Comparison of ENCODE assay signal across 1 cellular context in the genomic region with DNA sequence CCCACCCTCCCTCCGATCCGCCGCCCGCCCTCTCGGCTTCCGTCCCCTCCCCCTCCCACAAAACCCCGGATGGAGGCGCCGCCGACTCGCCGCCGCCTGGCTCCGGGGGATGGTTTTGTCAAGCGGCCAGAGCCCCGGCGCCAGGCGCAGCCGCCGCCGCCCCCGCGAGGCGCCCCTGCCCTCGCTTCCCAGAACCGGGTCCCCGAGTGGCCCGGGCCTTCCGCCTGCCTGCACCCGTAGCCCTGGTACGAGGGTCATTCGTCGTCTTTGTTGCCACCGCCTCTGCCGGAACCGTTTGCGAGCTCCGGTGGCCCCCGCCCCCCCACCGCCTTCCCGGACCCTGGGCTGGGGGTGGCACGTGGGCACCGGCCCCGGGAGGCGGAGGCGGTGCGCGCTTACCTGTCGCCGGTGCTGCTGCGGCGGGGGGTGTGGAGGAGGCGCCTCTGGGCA.
A peak's percentile ranks its signal among the peaks of the same experiment; 100 is the strongest.
TF ChIP-seq lines count a peak whose summit lies in the region.

No MANE protein-coding gene starts in this region.

TF ChIP-seq in HepG2, 621 proteins besides CTCF, POLR2A, EP300 and RAD21 (continued from another document and continues in another):
- TF ChIP-seq SMC3 (IDR thresholded peaks at IDR 0.05; ENCODE audit: low read length) (no peak), ZNF468 (CRISPR knock-in tag; IDR thresholded peaks at IDR 0.05) (peak; percentile 68; the same call in 1 of the 2 replicates), ZNF496 (CRISPR knock-in tag; IDR thresholded peaks at IDR 0.05; ENCODE audit: insufficient replicate concordance) (no peak), SOX5 (CRISPR knock-in tag; IDR thresholded peaks at IDR 0.05; ENCODE audit: borderline replicate concordance) (0 out of 2 replicates have a peak, but pooled peaks have one; percentile 9), HES4 (CRISPR knock-in tag; IDR thresholded peaks at IDR 0.05; ENCODE audit: borderline replicate concordance) (peak; percentile 64; the same call in 1 of the 2 replicates), ZNF660 (CRISPR knock-in tag; IDR thresholded peaks at IDR 0.05; ENCODE audit: borderline replicate concordance, low read depth) (no peak), ZNF431 (CRISPR knock-in tag; IDR thresholded peaks at IDR 0.05; ENCODE audit: borderline replicate concordance, low read depth) (no peak), ARNT2 (CRISPR knock-in tag; IDR thresholded peaks at IDR 0.05; ENCODE audit: low read depth) (no peak), ZNF773 (CRISPR knock-in tag; IDR thresholded peaks at IDR 0.05; ENCODE audit: borderline replicate concordance) (peak; percentile 33; the same call in 1 of the 2 replicates), NPAS2 (CRISPR knock-in tag; IDR thresholded peaks at IDR 0.05; ENCODE audit: borderline replicate concordance) (no peak), SATB2 (CRISPR knock-in tag; IDR thresholded peaks at IDR 0.05) (no peak), SRSF1 (optimal IDR thresholded peaks at IDR 0.05; ENCODE audit: low read depth, low read length) (no peak), ATF1 (CRISPR knock-in tag; IDR thresholded peaks at IDR 0.05) (no peak), ZKSCAN5 (CRISPR knock-in tag; IDR thresholded peaks at IDR 0.05) (no peak), ZNF839 (CRISPR knock-in tag; IDR thresholded peaks at IDR 0.05; ENCODE audit: borderline replicate concordance) (no peak), PRMT3 (CRISPR knock-in tag; IDR thresholded peaks at IDR 0.05; ENCODE audit: borderline replicate concordance, low read depth) (no peak), ZNF484 (CRISPR knock-in tag; IDR thresholded peaks at IDR 0.05; ENCODE audit: borderline replicate concordance, low read depth) (no peak), ARNT (IDR thresholded peaks at IDR 0.05) (no peak), ZNF605 (CRISPR knock-in tag; IDR thresholded peaks at IDR 0.05) (no peak; the same call in 1 of the 2 replicates), KLF15 (CRISPR knock-in tag; IDR thresholded peaks at IDR 0.05; ENCODE audit: borderline replicate concordance) (no peak; the same call in 1 of the 2 replicates), THYN1 (CRISPR knock-in tag; IDR thresholded peaks at IDR 0.05; ENCODE audit: borderline replicate concordance, low read depth) (no peak), ZFP62 (CRISPR knock-in tag; IDR thresholded peaks at IDR 0.05) (no peak), RORA (CRISPR knock-in tag; IDR thresholded peaks at IDR 0.05) (no peak), TARDBP (CRISPR knock-in tag; IDR thresholded peaks at IDR 0.05) (no peak), ZFP90 (CRISPR knock-in tag; IDR thresholded peaks at IDR 0.05; ENCODE audit: borderline replicate concordance) (no peak), ZNF564 (CRISPR knock-in tag; IDR thresholded peaks at IDR 0.05) (0 out of 2 replicates have a peak, but pooled peaks have one; percentile 19), ZNF282 (IDR thresholded peaks at IDR 0.05; ENCODE audit: partially characterized antibody) (no peak), RBM22 (optimal IDR thresholded peaks at IDR 0.05; ENCODE audit: low read length) (peak; percentile 61), POGZ (CRISPR knock-in tag; IDR thresholded peaks at IDR 0.05) (no peak), ZNF317 (CRISPR knock-in tag; IDR thresholded peaks at IDR 0.05) (no peak), FIP1L1 (IDR thresholded peaks at IDR 0.05; ENCODE audit: borderline replicate concordance, insufficient read depth, low read depth, low read length) (no peak), NONO (IDR thresholded peaks at IDR 0.05) (no peak), NONO (CRISPR knock-in tag; conservative IDR thresholded peaks at IDR 0.05) (no peak), ZNF589 (CRISPR knock-in tag; conservative IDR thresholded peaks at IDR 0.05) (no peak), HDAC1 (CRISPR knock-in tag; IDR thresholded peaks at IDR 0.05) (no peak; the same call in 1 of the 2 replicates), ZNF30 (CRISPR knock-in tag; IDR thresholded peaks at IDR 0.05) (peak; percentile 70; the same call in 1 of the 2 replicates)
- TF ChIP-seq, protein P1, sequence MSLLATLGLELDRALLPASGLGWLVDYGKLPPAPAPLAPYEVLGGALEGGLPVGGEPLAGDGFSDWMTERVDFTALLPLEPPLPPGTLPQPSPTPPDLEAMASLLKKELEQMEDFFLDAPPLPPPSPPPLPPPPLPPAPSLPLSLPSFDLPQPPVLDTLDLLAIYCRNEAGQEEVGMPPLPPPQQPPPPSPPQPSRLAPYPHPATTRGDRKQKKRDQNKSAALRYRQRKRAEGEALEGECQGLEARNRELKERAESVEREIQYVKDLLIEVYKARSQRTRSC (CRISPR knock-in tag; IDR thresholded peaks at IDR 0.05; ENCODE audit: low read depth) = no peak
- TF ChIP-seq, protein P2, sequence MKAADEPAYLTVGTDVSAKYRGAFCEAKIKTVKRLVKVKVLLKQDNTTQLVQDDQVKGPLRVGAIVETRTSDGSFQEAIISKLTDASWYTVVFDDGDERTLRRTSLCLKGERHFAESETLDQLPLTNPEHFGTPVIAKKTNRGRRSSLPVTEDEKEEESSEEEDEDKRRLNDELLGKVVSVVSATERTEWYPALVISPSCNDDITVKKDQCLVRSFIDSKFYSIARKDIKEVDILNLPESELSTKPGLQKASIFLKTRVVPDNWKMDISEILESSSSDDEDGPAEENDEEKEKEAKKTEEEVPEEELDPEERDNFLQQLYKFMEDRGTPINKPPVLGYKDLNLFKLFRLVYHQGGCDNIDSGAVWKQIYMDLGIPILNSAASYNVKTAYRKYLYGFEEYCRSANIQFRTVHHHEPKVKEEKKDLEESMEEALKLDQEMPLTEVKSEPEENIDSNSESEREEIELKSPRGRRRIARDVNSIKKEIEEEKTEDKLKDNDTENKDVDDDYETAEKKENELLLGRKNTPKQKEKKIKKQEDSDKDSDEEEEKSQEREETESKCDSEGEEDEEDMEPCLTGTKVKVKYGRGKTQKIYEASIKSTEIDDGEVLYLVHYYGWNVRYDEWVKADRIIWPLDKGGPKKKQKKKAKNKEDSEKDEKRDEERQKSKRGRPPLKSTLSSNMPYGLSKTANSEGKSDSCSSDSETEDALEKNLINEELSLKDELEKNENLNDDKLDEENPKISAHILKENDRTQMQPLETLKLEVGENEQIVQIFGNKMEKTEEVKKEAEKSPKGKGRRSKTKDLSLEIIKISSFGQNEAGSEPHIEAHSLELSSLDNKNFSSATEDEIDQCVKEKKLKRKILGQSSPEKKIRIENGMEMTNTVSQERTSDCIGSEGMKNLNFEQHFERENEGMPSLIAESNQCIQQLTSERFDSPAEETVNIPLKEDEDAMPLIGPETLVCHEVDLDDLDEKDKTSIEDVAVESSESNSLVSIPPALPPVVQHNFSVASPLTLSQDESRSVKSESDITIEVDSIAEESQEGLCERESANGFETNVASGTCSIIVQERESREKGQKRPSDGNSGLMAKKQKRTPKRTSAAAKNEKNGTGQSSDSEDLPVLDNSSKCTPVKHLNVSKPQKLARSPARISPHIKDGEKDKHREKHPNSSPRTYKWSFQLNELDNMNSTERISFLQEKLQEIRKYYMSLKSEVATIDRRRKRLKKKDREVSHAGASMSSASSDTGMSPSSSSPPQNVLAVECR (CRISPR knock-in tag; IDR thresholded peaks at IDR 0.05; ENCODE audit: borderline replicate concordance) = 0 out of 2 replicates have a peak, but pooled peaks have one; percentile 21
- TF ChIP-seq, protein P3, sequence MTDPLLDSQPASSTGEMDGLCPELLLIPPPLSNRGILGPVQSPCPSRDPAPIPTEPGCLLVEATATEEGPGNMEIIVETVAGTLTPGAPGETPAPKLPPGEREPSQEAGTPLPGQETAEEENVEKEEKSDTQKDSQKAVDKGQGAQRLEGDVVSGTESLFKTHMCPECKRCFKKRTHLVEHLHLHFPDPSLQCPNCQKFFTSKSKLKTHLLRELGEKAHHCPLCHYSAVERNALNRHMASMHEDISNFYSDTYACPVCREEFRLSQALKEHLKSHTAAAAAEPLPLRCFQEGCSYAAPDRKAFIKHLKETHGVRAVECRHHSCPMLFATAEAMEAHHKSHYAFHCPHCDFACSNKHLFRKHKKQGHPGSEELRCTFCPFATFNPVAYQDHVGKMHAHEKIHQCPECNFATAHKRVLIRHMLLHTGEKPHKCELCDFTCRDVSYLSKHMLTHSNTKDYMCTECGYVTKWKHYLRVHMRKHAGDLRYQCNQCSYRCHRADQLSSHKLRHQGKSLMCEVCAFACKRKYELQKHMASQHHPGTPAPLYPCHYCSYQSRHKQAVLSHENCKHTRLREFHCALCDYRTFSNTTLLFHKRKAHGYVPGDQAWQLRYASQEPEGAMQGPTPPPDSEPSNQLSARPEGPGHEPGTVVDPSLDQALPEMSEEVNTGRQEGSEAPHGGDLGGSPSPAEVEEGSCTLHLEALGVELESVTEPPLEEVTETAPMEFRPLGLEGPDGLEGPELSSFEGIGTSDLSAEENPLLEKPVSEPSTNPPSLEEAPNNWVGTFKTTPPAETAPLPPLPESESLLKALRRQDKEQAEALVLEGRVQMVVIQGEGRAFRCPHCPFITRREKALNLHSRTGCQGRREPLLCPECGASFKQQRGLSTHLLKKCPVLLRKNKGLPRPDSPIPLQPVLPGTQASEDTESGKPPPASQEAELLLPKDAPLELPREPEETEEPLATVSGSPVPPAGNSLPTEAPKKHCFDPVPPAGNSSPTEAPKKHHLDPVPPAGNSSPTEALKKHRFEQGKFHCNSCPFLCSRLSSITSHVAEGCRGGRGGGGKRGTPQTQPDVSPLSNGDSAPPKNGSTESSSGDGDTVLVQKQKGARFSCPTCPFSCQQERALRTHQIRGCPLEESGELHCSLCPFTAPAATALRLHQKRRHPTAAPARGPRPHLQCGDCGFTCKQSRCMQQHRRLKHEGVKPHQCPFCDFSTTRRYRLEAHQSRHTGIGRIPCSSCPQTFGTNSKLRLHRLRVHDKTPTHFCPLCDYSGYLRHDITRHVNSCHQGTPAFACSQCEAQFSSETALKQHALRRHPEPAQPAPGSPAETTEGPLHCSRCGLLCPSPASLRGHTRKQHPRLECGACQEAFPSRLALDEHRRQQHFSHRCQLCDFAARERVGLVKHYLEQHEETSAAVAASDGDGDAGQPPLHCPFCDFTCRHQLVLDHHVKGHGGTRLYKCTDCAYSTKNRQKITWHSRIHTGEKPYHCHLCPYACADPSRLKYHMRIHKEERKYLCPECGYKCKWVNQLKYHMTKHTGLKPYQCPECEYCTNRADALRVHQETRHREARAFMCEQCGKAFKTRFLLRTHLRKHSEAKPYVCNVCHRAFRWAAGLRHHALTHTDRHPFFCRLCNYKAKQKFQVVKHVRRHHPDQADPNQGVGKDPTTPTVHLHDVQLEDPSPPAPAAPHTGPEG (CRISPR knock-in tag; IDR thresholded peaks at IDR 0.05) = no peak
- TF ChIP-seq, protein P4, sequence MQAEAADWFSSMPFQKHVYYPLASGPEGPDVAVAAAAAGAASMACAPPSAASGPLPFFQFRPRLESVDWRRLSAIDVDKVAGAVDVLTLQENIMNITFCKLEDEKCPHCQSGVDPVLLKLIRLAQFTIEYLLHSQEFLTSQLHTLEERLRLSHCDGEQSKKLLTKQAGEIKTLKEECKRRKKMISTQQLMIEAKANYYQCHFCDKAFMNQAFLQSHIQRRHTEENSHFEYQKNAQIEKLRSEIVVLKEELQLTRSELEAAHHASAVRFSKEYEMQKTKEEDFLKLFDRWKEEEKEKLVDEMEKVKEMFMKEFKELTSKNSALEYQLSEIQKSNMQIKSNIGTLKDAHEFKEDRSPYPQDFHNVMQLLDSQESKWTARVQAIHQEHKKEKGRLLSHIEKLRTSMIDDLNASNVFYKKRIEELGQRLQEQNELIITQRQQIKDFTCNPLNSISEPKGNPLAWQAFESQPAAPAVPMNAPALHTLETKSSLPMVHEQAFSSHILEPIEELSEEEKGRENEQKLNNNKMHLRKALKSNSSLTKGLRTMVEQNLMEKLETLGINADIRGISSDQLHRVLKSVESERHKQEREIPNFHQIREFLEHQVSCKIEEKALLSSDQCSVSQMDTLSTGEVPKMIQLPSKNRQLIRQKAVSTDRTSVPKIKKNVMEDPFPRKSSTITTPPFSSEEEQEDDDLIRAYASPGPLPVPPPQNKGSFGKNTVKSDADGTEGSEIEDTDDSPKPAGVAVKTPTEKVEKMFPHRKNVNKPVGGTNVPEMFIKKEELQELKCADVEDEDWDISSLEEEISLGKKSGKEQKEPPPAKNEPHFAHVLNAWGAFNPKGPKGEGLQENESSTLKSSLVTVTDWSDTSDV (CRISPR knock-in tag; IDR thresholded peaks at IDR 0.05) = peak; percentile 81; the same call in 1 of the 2 replicates
- TF ChIP-seq, protein P5, sequence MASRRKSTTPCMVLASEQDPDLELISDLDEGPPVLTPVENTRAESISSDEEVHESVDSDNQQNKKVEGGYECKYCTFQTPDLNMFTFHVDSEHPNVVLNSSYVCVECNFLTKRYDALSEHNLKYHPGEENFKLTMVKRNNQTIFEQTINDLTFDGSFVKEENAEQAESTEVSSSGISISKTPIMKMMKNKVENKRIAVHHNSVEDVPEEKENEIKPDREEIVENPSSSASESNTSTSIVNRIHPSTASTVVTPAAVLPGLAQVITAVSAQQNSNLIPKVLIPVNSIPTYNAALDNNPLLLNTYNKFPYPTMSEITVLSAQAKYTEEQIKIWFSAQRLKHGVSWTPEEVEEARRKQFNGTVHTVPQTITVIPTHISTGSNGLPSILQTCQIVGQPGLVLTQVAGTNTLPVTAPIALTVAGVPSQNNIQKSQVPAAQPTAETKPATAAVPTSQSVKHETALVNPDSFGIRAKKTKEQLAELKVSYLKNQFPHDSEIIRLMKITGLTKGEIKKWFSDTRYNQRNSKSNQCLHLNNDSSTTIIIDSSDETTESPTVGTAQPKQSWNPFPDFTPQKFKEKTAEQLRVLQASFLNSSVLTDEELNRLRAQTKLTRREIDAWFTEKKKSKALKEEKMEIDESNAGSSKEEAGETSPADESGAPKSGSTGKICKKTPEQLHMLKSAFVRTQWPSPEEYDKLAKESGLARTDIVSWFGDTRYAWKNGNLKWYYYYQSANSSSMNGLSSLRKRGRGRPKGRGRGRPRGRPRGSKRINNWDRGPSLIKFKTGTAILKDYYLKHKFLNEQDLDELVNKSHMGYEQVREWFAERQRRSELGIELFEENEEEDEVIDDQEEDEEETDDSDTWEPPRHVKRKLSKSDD (CRISPR knock-in tag; IDR thresholded peaks at IDR 0.05; ENCODE audit: low read depth) = no peak
- TF ChIP-seq, protein P6, sequence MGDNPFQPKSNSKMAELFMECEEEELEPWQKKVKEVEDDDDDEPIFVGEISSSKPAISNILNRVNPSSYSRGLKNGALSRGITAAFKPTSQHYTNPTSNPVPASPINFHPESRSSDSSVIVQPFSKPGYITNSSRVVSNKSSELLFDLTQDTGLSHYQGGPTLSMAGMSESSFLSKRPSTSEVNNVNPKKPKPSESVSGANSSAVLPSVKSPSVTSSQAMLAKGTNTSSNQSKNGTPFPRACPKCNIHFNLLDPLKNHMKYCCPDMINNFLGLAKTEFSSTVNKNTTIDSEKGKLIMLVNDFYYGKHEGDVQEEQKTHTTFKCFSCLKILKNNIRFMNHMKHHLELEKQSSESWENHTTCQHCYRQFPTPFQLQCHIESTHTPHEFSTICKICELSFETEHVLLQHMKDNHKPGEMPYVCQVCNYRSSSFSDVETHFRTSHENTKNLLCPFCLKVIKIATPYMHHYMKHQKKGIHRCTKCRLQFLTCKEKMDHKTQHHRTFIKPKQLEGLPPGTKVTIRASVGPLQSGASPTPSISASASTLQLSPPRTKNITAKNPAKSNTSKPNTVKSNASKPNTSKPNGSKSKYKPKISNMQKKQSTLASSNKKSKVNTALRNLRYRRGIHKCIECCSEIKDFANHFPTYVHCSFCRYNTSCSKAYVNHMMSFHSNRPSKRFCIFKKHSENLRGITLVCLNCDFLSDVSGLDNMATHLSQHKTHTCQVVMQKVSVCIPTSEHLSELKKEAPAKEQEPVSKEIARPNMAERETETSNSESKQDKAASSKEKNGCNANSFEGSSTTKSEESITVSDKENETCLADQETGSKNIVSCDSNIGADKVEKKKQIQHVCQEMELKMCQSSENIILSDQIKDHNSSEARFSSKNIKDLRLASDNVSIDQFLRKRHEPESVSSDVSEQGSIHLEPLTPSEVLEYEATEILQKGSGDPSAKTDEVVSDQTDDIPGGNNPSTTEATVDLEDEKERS (CRISPR knock-in tag; IDR thresholded peaks at IDR 0.05) = no peak
